In genomic region chr18:903703-904102, GRCh38 we compare ENCODE assay signal across 9 cellular contexts. TPM values are rescaled to one million over a fixed set of nuclear protein-coding genes. Genes with fewer than 3 reads are reported as not detected.
A peak's percentile ranks its signal among the peaks of the same experiment; 100 is the strongest.
DNase-seq lines count a peak whose midpoint lies in the region; ATAC-seq lines count a peak whose summit lies in the region.
"Had no signal": no experiment of that assay in that cellular context is flagged by ENCODE, and none has a peak within 500 bp of the region (broad histone marks: within the 10 kb centered on the region; RNA-seq: fewer than 3 reads in every experiment).

No MANE protein-coding gene starts in this region.

- H3K27ac Mint-ChIP-seq in immature natural killer cell, result no peak overlapping the region
- H3K27ac Mint-ChIP-seq: activated naive CD8-positive, alpha-beta T cell had no signal

- H3K27me3 Mint-ChIP-seq in immature natural killer cell (ENCODE audit: low read depth in 3 of 3), result peaks cover 25 to 49% (median 27%) of the 10 kb centered on the region in 3 donors

- no peak overlapping the region for H3K4me3 Mint-ChIP-seq in immature natural killer cell
- H3K4me3 Mint-ChIP-seq: activated naive CD8-positive, alpha-beta T cell had no signal

- no peaks in the 10 kb centered on the region for H3K36me3 Mint-ChIP-seq in immature natural killer cell
- H3K36me3 Mint-ChIP-seq: activated naive CD8-positive, alpha-beta T cell had no signal

- H3K4me1 Mint-ChIP-seq in immature natural killer cell, result peaks cover 17 to 19% of the 10 kb centered on the region in 2 donors

- H3K9me3 Mint-ChIP-seq in immature natural killer cell, result peaks cover 0 to 18% (median 2%) of the 10 kb centered on the region in 6 donors

- no peak for ATAC-seq in HG03521 (IDR thresholded peaks at IDR 0.05; ENCODE audit: unreplicated experiment)
- no peak for ATAC-seq in GM21576 (IDR thresholded peaks at IDR 0.05; ENCODE audit: unreplicated experiment)

- DNase-seq in DMS 273 (lab: John Stamatoyannopoulos, UW; ENCODE audit: unreplicated experiment) (peak; percentile 83), MV-4-11 (lab: John Stamatoyannopoulos, UW) (peak; percentile 22), immature natural killer cell (peak in 2 of 3 donors; percentile 17), middle frontal gyrus (ENCODE audit: extremely low spot score, low spot score) (no peak)
- peak; percentile 53 to 61 for DNase-seq in activated T-cell treated with anti-CD3 and anti-CD28 coated beads, Interleukin-2, amount 50 U/mL, for 48 hours
- peak; percentile 11 for DNase-seq in stimulated activated CD8-positive, alpha-beta memory T cell treated with anti-CD3 and anti-CD28 coated beads, Interleukin-7, amount 100 ng/mL, for 24 hours (ENCODE audit: low read depth)

RNA-seq across cellular contexts. Expression of gene ADCYAP1, which starts 1.0 kb away (rescaled TPM):
- polyA plus RNA-seq in immature natural killer cell, result not detected
